In the genomic region with DNA sequence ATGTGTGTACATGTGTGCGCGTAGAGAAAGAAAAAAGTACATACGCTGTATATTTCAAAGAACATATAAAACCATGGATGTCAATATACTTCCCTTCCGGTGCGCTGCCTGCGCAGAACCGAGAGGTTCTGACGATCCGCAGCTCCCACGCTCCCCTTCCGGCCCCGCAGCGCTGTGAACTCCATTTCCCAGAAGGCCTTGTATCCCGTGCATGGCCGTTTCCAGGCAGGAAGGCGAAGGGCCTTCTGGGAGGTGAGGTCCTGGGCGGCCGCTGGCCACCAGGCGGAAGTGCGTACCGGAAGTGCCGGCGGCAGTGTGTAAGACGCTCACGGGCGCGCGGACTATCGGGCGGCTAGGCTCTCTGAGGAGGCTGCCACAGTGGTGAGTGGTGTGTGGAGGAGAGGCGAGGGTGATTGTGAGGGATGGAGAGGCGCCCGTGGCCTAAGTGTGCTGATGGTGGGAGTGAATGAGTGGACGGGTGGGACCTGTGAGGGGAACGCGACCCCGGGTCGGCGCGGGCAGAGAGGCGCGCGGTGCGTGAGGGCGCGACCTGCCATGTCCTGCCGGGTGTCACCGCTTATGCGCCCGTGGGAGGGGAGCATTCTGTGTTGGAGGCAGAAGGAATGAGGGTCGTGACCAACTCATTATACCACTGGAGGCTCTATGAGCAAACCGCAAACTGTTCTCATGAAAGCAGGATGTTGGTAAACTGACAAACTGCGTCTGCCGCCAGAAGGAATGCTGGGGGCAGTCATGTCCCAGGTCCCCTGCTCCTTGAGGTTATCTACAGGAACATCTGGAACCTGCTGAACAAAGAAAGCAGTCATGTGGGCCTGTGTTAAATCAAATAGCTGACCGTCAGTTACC, we compare ENCODE assay signal across 1 cellular context.
TF ChIP-seq lines count a peak whose summit lies in the region.

A gene with protein sequence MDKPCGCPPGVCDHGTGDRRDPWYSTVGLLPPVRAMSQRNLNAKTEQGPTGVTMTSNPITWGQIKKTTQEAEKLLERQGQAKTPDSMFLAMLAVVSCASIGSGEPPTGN (plus strand): TSS at position 313 of the 867 bp plus-strand sequence. CDS start 6,792 bp downstream, outside the sequence.

TF ChIP-seq in HepG2, 621 proteins besides CTCF, POLR2A, EP300 and RAD21 (continued from another document and continues in another):
- TF ChIP-seq AFF4 (CRISPR knock-in tag; IDR thresholded peaks at IDR 0.05) (no peak), CBX2 (IDR thresholded peaks at IDR 0.05; ENCODE audit: low read depth, low read length) (no peak), CBX2 (CRISPR knock-in tag; IDR thresholded peaks at IDR 0.05; ENCODE audit: low read depth) (no peak), HNRNPL (IDR thresholded peaks at IDR 0.05; ENCODE audit: low read depth, low read length) (peak; percentile 59; the same call in 1 of the 2 replicates), KMT2B (CRISPR knock-in tag; IDR thresholded peaks at IDR 0.05) (peak; percentile 97), DR1 (CRISPR knock-in tag; IDR thresholded peaks at IDR 0.05) (peak; percentile 79; the same call in 1 of the 2 replicates), SNAI1 (CRISPR knock-in tag; IDR thresholded peaks at IDR 0.05; ENCODE audit: borderline replicate concordance) (0 out of 2 replicates have a peak, but pooled peaks have one; percentile 47), TAF1 (CRISPR knock-in tag; IDR thresholded peaks at IDR 0.05) (peak; percentile 95), REPIN1 (CRISPR knock-in tag; IDR thresholded peaks at IDR 0.05; ENCODE audit: borderline replicate concordance, low read depth) (peak; percentile 90; the same call in 1 of the 2 replicates), ZBTB26 (CRISPR knock-in tag; IDR thresholded peaks at IDR 0.05; ENCODE audit: borderline replicate concordance) (peak; percentile 77), ZNF776 (CRISPR knock-in tag; IDR thresholded peaks at IDR 0.05) (no peak), LCORL (IDR thresholded peaks at IDR 0.05) (no peak), LCORL (CRISPR knock-in tag; IDR thresholded peaks at IDR 0.05) (peak; percentile 34; the same call in 1 of the 2 replicates), MTA1 (CRISPR knock-in tag; IDR thresholded peaks at IDR 0.05; ENCODE audit: borderline replicate concordance) (peak; percentile 60), SP1 (IDR thresholded peaks at IDR 0.05) (no peak), SP1 (CRISPR knock-in tag; IDR thresholded peaks at IDR 0.05) (0 out of 2 replicates have a peak, but pooled peaks have one; percentile 2), HNRNPK (IDR thresholded peaks at IDR 0.05; ENCODE audit: low read depth, low read length, poor library complexity, severe bottlenecking) (no peak), ZFP36L2 (CRISPR knock-in tag; IDR thresholded peaks at IDR 0.05) (no peak), TGIF2 (CRISPR knock-in tag; IDR thresholded peaks at IDR 0.05) (peak; percentile 74; the same call in 1 of the 2 replicates), TSC22D2 (CRISPR knock-in tag; IDR thresholded peaks at IDR 0.05; ENCODE audit: borderline replicate concordance) (0 out of 2 replicates have a peak, but pooled peaks have one; percentile 49), SALL1 (CRISPR knock-in tag; IDR thresholded peaks at IDR 0.05) (peak; percentile 80), ZNF430 (CRISPR knock-in tag; IDR thresholded peaks at IDR 0.05) (0 out of 2 replicates have a peak, but pooled peaks have one; percentile 49), ZNF563 (CRISPR knock-in tag; IDR thresholded peaks at IDR 0.05) (peak; percentile 44; the same call in 1 of the 2 replicates), ZFP82 (CRISPR knock-in tag; IDR thresholded peaks at IDR 0.05; ENCODE audit: borderline replicate concordance) (no peak), BCL6 (CRISPR knock-in tag; IDR thresholded peaks at IDR 0.05) (no peak), ZNF331 (CRISPR knock-in tag; IDR thresholded peaks at IDR 0.05) (peak; percentile 72), KDM5A (IDR thresholded peaks at IDR 0.05; ENCODE audit: borderline replicate concordance, low read length) (peak; percentile 82), ZZZ3 (CRISPR knock-in tag; IDR thresholded peaks at IDR 0.05; ENCODE audit: borderline replicate concordance) (peak; percentile 82; the same call in 1 of the 2 replicates), BRD4 (CRISPR knock-in tag; IDR thresholded peaks at IDR 0.05) (0 out of 2 replicates have a peak, but pooled peaks have one; percentile 57), ARNT2 (CRISPR knock-in tag; IDR thresholded peaks at IDR 0.05; ENCODE audit: low read depth) (peak; percentile 71; the same call in 1 of the 2 replicates), FIP1L1 (IDR thresholded peaks at IDR 0.05; ENCODE audit: borderline replicate concordance, insufficient read depth, low read depth, low read length) (0 out of 2 replicates have a peak, but pooled peaks have one; percentile 49), POLR2AphosphoS5 (IDR thresholded peaks at IDR 0.05; ENCODE audit: low read depth, low read length) (peak; percentile 94), TOPORS (CRISPR knock-in tag; IDR thresholded peaks at IDR 0.05) (peak; percentile 83), ZNF737 (CRISPR knock-in tag; IDR thresholded peaks at IDR 0.05; ENCODE audit: borderline replicate concordance) (peak; percentile 25; the same call in 1 of the 2 replicates), HNRNPUL1 (IDR thresholded peaks at IDR 0.05; ENCODE audit: low read depth, low read length) (no peak), ZNF709 (CRISPR knock-in tag; IDR thresholded peaks at IDR 0.05) (0 out of 2 replicates have a peak, but pooled peaks have one; percentile 61), ZNF543 (CRISPR knock-in tag; IDR thresholded peaks at IDR 0.05) (no peak), ZNF121 (CRISPR knock-in tag; IDR thresholded peaks at IDR 0.05) (peak; percentile 55; the same call in 1 of the 2 replicates), ZNF343 (CRISPR knock-in tag; IDR thresholded peaks at IDR 0.05) (no peak)
- TF ChIP-seq, protein P1, sequence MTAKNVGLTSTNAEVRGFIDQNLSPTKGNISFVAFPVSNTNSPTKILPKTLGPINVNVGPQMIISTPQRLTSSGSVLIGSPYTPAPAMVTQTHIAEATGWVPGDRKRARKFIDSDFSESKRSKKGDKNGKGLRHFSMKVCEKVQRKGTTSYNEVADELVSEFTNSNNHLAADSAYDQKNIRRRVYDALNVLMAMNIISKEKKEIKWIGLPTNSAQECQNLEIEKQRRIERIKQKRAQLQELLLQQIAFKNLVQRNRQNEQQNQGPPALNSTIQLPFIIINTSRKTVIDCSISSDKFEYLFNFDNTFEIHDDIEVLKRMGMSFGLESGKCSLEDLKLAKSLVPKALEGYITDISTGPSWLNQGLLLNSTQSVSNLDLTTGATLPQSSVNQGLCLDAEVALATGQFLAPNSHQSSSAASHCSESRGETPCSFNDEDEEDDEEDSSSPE (CRISPR knock-in tag; IDR thresholded peaks at IDR 0.05), result peak; percentile 76
- TF ChIP-seq, protein P2, sequence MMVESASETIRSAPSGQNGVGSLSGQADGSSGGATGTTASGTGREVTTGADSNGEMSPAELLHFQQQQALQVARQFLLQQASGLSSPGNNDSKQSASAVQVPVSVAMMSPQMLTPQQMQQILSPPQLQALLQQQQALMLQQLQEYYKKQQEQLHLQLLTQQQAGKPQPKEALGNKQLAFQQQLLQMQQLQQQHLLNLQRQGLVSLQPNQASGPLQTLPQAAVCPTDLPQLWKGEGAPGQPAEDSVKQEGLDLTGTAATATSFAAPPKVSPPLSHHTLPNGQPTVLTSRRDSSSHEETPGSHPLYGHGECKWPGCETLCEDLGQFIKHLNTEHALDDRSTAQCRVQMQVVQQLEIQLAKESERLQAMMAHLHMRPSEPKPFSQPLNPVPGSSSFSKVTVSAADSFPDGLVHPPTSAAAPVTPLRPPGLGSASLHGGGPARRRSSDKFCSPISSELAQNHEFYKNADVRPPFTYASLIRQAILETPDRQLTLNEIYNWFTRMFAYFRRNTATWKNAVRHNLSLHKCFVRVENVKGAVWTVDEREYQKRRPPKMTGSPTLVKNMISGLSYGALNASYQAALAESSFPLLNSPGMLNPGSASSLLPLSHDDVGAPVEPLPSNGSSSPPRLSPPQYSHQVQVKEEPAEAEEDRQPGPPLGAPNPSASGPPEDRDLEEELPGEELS (CRISPR knock-in tag; IDR thresholded peaks at IDR 0.05), result no peak
- TF ChIP-seq, protein P3, sequence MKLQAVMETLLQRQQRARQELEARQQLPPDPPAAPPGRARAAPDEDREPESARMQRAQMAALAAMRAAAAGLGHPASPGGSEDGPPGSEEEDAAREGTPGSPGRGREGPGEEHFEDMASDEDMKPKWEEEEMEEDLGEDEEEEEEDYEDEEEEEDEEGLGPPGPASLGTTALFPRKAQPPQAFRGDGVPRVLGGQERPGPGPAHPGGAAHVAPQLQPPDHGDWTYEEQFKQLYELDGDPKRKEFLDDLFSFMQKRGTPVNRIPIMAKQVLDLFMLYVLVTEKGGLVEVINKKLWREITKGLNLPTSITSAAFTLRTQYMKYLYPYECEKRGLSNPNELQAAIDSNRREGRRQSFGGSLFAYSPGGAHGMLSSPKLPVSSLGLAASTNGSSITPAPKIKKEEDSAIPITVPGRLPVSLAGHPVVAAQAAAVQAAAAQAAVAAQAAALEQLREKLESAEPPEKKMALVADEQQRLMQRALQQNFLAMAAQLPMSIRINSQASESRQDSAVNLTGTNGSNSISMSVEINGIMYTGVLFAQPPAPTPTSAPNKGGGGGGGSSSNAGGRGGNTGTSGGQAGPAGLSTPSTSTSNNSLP (IDR thresholded peaks at IDR 0.05; ENCODE audit: low read depth, low read length), result no peak
- TF ChIP-seq, protein P4, sequence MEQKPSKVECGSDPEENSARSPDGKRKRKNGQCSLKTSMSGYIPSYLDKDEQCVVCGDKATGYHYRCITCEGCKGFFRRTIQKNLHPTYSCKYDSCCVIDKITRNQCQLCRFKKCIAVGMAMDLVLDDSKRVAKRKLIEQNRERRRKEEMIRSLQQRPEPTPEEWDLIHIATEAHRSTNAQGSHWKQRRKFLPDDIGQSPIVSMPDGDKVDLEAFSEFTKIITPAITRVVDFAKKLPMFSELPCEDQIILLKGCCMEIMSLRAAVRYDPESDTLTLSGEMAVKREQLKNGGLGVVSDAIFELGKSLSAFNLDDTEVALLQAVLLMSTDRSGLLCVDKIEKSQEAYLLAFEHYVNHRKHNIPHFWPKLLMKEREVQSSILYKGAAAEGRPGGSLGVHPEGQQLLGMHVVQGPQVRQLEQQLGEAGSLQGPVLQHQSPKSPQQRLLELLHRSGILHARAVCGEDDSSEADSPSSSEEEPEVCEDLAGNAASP (CRISPR knock-in tag; IDR thresholded peaks at IDR 0.05; ENCODE audit: borderline replicate concordance), result peak; percentile 65
- TF ChIP-seq, protein P5, sequence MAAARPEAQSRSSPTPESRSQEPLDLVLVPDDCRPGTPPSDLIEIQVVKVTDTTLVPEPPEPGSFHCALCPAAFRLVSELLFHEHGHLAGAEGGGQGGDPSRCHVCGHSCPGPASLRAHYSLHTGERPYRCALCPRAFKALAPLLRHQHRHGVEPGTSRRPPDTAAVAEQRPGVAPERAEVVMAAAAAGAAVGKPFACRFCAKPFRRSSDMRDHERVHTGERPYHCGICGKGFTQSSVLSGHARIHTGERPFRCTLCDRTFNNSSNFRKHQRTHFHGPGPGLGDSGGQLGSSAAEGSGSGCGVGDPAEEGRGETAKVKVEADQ (CRISPR knock-in tag; IDR thresholded peaks at IDR 0.05; ENCODE audit: borderline replicate concordance), result peak; percentile 80; the same call in 1 of the 2 replicates
- TF ChIP-seq, protein P6, sequence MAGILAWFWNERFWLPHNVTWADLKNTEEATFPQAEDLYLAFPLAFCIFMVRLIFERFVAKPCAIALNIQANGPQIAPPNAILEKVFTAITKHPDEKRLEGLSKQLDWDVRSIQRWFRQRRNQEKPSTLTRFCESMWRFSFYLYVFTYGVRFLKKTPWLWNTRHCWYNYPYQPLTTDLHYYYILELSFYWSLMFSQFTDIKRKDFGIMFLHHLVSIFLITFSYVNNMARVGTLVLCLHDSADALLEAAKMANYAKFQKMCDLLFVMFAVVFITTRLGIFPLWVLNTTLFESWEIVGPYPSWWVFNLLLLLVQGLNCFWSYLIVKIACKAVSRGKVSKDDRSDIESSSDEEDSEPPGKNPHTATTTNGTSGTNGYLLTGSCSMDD (CRISPR knock-in tag; IDR thresholded peaks at IDR 0.05), result no peak
- TF ChIP-seq, protein P7, sequence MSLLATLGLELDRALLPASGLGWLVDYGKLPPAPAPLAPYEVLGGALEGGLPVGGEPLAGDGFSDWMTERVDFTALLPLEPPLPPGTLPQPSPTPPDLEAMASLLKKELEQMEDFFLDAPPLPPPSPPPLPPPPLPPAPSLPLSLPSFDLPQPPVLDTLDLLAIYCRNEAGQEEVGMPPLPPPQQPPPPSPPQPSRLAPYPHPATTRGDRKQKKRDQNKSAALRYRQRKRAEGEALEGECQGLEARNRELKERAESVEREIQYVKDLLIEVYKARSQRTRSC (CRISPR knock-in tag; IDR thresholded peaks at IDR 0.05; ENCODE audit: low read depth), result no peak
